ENCODE assay signal across 10 cellular contexts in the genomic region with DNA sequence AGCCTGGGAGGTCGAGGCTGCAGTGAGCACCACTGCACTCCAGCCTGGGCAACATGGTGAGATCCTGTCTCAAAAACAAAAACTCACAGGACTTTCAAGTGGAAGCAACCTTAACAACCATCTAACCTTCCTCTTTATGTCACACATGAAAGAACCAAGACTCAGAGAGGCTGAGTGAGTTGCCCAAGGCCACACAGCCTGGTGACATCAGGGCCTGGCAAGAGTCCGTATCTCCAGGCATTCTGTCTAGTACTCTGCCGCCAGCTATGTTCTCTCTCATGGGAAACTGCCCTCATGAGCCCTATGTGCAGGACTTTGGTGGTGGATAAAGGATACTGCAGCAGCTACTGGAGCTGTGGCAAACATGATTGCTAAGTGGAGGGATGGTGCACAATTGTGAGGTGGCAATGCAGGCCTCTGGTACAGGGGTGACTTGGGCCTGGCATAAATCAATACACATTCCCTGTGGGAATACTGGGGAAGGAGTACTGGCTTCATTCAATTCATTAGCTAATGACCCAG.
"Had no signal": no experiment of that assay in that cellular context is flagged by ENCODE, and none has a peak within 500 bp of the region (broad histone marks: within the 10 kb centered on the region; RNA-seq: fewer than 3 reads in every experiment).

No MANE protein-coding gene starts in this region.

- H3K9ac ChIP-seq: GM23248, KMS-11 had no signal

- H2AFZ ChIP-seq: GM23248 had no signal

- DNase-seq: GM23248, GOT3, H7, HFFc6, IMR-90, KBM-7 had no signal

- H3K4me1 ChIP-seq: HAP-1 had no signal

- H3K4me3 ChIP-seq: GM23248, HAP-1 had no signal

- H3K36me3 ChIP-seq: HAP-1 had no signal

- H3K27ac ChIP-seq: GM23248, HL-60, KMS-11 had no signal

- H3K9me3 ChIP-seq: HAP-1 had no signal

- H3K4me2 ChIP-seq: KMS-11 had no signal

- ATAC-seq: HCT116 had no signal
